ENCODE assay signal across 9 cellular contexts in genomic region chr12:46825526-46826414, GRCh38. TPM values are rescaled to one million over a fixed set of nuclear protein-coding genes. Genes with fewer than 3 reads are reported as not detected.
A peak's percentile ranks its signal among the peaks of the same experiment; 100 is the strongest.
DNase-seq lines count a peak whose midpoint lies in the region; ATAC-seq, FAIRE-seq and TF ChIP-seq lines count a peak whose summit lies in the region.
"Had no signal": no experiment of that assay in that cellular context is flagged by ENCODE, and none has a peak within 500 bp of the region (broad histone marks: within the 10 kb centered on the region; RNA-seq: fewer than 3 reads in every experiment).

A gene with protein sequence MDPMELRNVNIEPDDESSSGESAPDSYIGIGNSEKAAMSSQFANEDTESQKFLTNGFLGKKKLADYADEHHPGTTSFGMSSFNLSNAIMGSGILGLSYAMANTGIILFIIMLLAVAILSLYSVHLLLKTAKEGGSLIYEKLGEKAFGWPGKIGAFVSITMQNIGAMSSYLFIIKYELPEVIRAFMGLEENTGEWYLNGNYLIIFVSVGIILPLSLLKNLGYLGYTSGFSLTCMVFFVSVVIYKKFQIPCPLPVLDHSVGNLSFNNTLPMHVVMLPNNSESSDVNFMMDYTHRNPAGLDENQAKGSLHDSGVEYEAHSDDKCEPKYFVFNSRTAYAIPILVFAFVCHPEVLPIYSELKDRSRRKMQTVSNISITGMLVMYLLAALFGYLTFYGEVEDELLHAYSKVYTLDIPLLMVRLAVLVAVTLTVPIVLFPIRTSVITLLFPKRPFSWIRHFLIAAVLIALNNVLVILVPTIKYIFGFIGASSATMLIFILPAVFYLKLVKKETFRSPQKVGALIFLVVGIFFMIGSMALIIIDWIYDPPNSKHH (minus strand): TSS chr12:46825997. CDS start chr12:46793071, 32,926 bp downstream.

- no peak for TF ChIP-seq EP300 in SK-N-SH (IDR thresholded peaks at IDR 0.05; ENCODE audit: borderline replicate concordance in 1 of 2, low read depth in 1 of 2, low read length in 1 of 2)

- peaks cover 8% of the 10 kb centered on the region for H3K9me3 ChIP-seq in SK-N-SH

- CTCF ChIA-PET in SK-N-SH (lab: Yijun Ruan, JAX), result interaction anchor here (0.7 kb wide), 1 partner anchor 57 kb away, joined by 3 read pairs; no protein-coding TSS in a partner anchor

- FAIRE-seq in D721Med (lab: Jason Lieb, UNC), result no peak
- FAIRE-seq: colon had no signal

- DNase-seq in DMS53 (lab: John Stamatoyannopoulos, UW), result peak; percentile 88
- peak; percentile 34 for DNase-seq in SK-N-SH
- DNase-seq in Right ventricle myocardium superior, result peak; percentile 71
- no peak for DNase-seq in osteocyte (ENCODE audit: extremely low spot score, unreplicated experiment)
- no peak for DNase-seq in activated effector memory CD4-positive, alpha-beta T cell treated with Interleukin-2 at 50 U/mL for 16 hours
- DNase-seq in D721Med (ENCODE audit: insufficient read length, low spot score), result no peak
- DNase-seq in NCI-H446 treated with DMSO at 0.1 percent for 48 hours (lab: John Stamatoyannopoulos, UW), result no peak

- no peaks in the 10 kb centered on the region; a peak in 1 of 4 replicates for H3K4me1 ChIP-seq in SK-N-SH (ENCODE audit: control insufficient read depth in 1 of 2, insufficient read depth in 2 of 2, low read depth in 1 of 2, low read length in 1 of 2)

- no peaks in the 10 kb centered on the region for H3K9me2 ChIP-seq in SK-N-SH

- H3F3A ChIP-seq in SK-N-SH (replicated peaks; ENCODE audit: insufficient read depth), result peaks cover 5% of the 10 kb centered on the region

- peaks cover 43% of the 10 kb centered on the region for H3K79me2 ChIP-seq in SK-N-SH (ENCODE audit: insufficient read depth)

- peak within 1 kb of the TSS; percentile 77 for H3K27ac Mint-ChIP-seq in osteocyte (ENCODE audit: unreplicated experiment)

- POLR2A ChIA-PET in SK-N-SH (lab: Yijun Ruan, JAX), result no interaction called here

- H2AFZ ChIP-seq in SK-N-SH (ENCODE audit: low read depth), result peak within 1 kb of the TSS; percentile 75

- TF ChIP-seq RAD21 in SK-N-SH (IDR thresholded peaks at IDR 0.05; ENCODE audit: low read length), result no peak

- 15% methylated on average over 25 of the region's 30 CpGs for WGBS in SK-N-SH (ENCODE audit: low lambda C conversion rate)

- intact Hi-C loops in Right ventricle myocardium superior (cut with DNase I), result no loop called here

- H3K27me3 Mint-ChIP-seq in osteocyte (ENCODE audit: unreplicated experiment), result no peaks in the 10 kb centered on the region

- H3K36me3 Mint-ChIP-seq in osteocyte (ENCODE audit: unreplicated experiment), result peaks cover 6% of the 10 kb centered on the region

- peak within 1 kb of the TSS; percentile 57 to 74 for H3K4me3 ChIP-seq in SK-N-SH (ENCODE audit: low read depth in 2 of 2, low read length in 1 of 2)

- TF ChIP-seq CTCF in SK-N-SH (IDR thresholded peaks at IDR 0.05) (peak; percentile 43), osteocyte (IDR thresholded peaks at IDR 0.05) (peak; percentile 35), D721Med (IDR thresholded peaks at IDR 0.05; ENCODE audit: insufficient read depth, missing control alignments) (no peak)

- peaks cover 3 to 20% of the 10 kb centered on the region in 2 experiments for H3K36me3 ChIP-seq in SK-N-SH (replicated peaks in 1 of 2; ENCODE audit: control insufficient read depth in 1 of 2, insufficient read depth in 2 of 2, low read length in 1 of 2)

- H3K27me3 ChIP-seq in SK-N-SH (ENCODE audit: insufficient read depth), result no peaks in the 10 kb centered on the region

- peaks cover 15% of the 10 kb centered on the region for H3K9me3 Mint-ChIP-seq in osteocyte (ENCODE audit: unreplicated experiment)

- peak within 1 kb of the TSS; percentile 56; the same call in 1 of the 2 replicates for H3K9ac ChIP-seq in SK-N-SH

- H3K27ac ChIP-seq in SK-N-SH (ENCODE audit: low read depth in 2 of 2, low read length in 1 of 2), result peak within 1 kb of the TSS; percentile 47 to 67

- H3K4me3 Mint-ChIP-seq in osteocyte (ENCODE audit: unreplicated experiment), result peak within 1 kb of the TSS; percentile 89

- H3K4me2 ChIP-seq in SK-N-SH, result peak within 1 kb of the TSS; percentile 87

- ATAC-seq in Right ventricle myocardium superior (ENCODE audit: poor library complexity), result peak; percentile 96
- no peak for ATAC-seq in GM21576 (IDR thresholded peaks at IDR 0.05; ENCODE audit: unreplicated experiment)

- no peaks in the 10 kb centered on the region for H4K20me1 ChIP-seq in SK-N-SH (ENCODE audit: insufficient read depth)

- H3K4me1 Mint-ChIP-seq in osteocyte (ENCODE audit: unreplicated experiment), result peaks cover 44% of the 10 kb centered on the region

TF ChIP-seq in SK-N-SH, 30 proteins besides CTCF, POLR2A, EP300 and RAD21:
- TF ChIP-seq NFIC (IDR thresholded peaks at IDR 0.05; ENCODE audit: borderline replicate concordance), result peak; percentile 15; the same call in 1 of the 2 replicates
- TF ChIP-seq TAF1 (IDR thresholded peaks at IDR 0.05; ENCODE audit: borderline replicate concordance, low read depth, low read length), result peak; percentile 69; the same call in 1 of the 2 replicates
- TF ChIP-seq, protein P1, sequence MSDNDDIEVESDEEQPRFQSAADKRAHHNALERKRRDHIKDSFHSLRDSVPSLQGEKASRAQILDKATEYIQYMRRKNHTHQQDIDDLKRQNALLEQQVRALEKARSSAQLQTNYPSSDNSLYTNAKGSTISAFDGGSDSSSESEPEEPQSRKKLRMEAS (IDR thresholded peaks at IDR 0.05; ENCODE audit: low read depth), result peak; percentile 70
- no peak for TF ChIP-seq REST (IDR thresholded peaks at IDR 0.05; ENCODE audit: low read depth, low read length)

RNA-seq across cellular contexts. Expression of the gene that starts here (rescaled TPM):
- polyA plus RNA-seq in SK-N-SH (2012; rRNA removed), result 66.7 and 89.3 TPM in 2 replicates
- polyA plus RNA-seq in SK-N-SH (2012; cell fraction: cytosol; rRNA removed), result 94.3 and 104 TPM in 2 replicates
- polyA plus RNA-seq in SK-N-SH (2012; cell fraction: nucleus; rRNA removed), result 42.3 and 91.6 TPM in 2 replicates
- total RNA-seq in Right ventricle myocardium superior (2.3 TPM), osteocyte (11.4 TPM in 2 replicates)

Comparison
In these comparisons a context has a peak if more than half of its experiments do, and no peak if none do; other contexts are left out.
1. DNase-seq: peak in DMS53 (single experiment), SK-N-SH (single experiment) and Right ventricle myocardium superior (single experiment); none in osteocyte (single experiment), activated effector memory CD4-positive, alpha-beta T cell treated with Interleukin-2 at 50 U/mL for 16 hours (single experiment), D721Med (single experiment) and NCI-H446 treated with DMSO at 0.1 percent for 48 hours (single experiment).